15 cellular contexts compared by ENCODE assay signal in genomic region chr15:30956216-30956803, GRCh38.
A peak's percentile ranks its signal among the peaks of the same experiment; 100 is the strongest.
DNase-seq lines count a peak whose midpoint lies in the region; ATAC-seq, FAIRE-seq and TF ChIP-seq lines count a peak whose summit lies in the region.
"Had no signal": no experiment of that assay in that cellular context is flagged by ENCODE, and none has a peak within 500 bp of the region (broad histone marks: within the 10 kb centered on the region; RNA-seq: fewer than 3 reads in every experiment).

No MANE protein-coding gene starts in this region.

- ATAC-seq in HG02870 (IDR thresholded peaks at IDR 0.05; ENCODE audit: unreplicated experiment): no peak
- no peak for ATAC-seq in GM18519 (IDR thresholded peaks at IDR 0.05; ENCODE audit: low FRiP score, unreplicated experiment)

- FAIRE-seq in HTR-8/SVneo (lab: Jason Lieb, UNC): peak; percentile 13

- H3K27me3 ChIP-seq in layer of hippocampus (ENCODE audit: control insufficient read depth, insufficient read depth, low read length): no peaks in the 10 kb centered on the region
- H3K27me3 ChIP-seq: SJSA1 had no signal

- DNase-seq in AG04449 (ENCODE audit: low read depth, low spot score) (peak; percentile 4), HTR-8/SVneo (ENCODE audit: insufficient read length, low spot score) (no peak), hepatic stellate cell (ENCODE audit: low spot score) (no peak), NCI-H2107 (lab: John Stamatoyannopoulos, UW) (no peak)
- DNase-seq: activated B cell treated with CpG ODN at 0.5 μM for 24 hours, NCI-H1694 treated with DMSO at 0.1 percent for 48 hours, NCI-H774 had no signal

- CTCF ChIA-PET in AG04449 (lab: Yijun Ruan, JAX): interaction anchor here (1.0 to 1.2 kb wide), 2 partner anchors 17 to 173 kb away, joined by 3 read pairs; no protein-coding TSS in a partner anchor

- peak overlapping the region; percentile 17 for H3K27ac ChIP-seq in angular gyrus (ENCODE audit: low read depth, low read length)
- H3K27ac ChIP-seq in layer of hippocampus (ENCODE audit: low read depth, low read length): peak overlapping the region; percentile 44
- H3K27ac ChIP-seq: epithelial cell of prostate, parathyroid adenoma, SJSA1 had no signal

- TF ChIP-seq CTCF in AG04449 (IDR thresholded peaks at IDR 0.05; ENCODE audit: insufficient read depth, low read length, missing control alignments): no peak

- H3K4me3 ChIP-seq in AG04449 (ENCODE audit: low read depth, low read length): no peak overlapping the region
- H3K4me3 ChIP-seq: HAP-1, SJSA1 had no signal

- POLR2A ChIA-PET in AG04449 (lab: Yijun Ruan, JAX): no interaction called here
